14 cellular contexts compared by ENCODE assay signal in genomic region chrX:136199365-136199764, GRCh38. TPM values are rescaled to one million over a fixed set of nuclear protein-coding genes. Genes with fewer than 3 reads are reported as not detected.
A peak's percentile ranks its signal among the peaks of the same experiment; 100 is the strongest.
DNase-seq lines count a peak whose midpoint lies in the region; ATAC-seq and TF ChIP-seq lines count a peak whose summit lies in the region.
"Had no signal": no experiment of that assay in that cellular context is flagged by ENCODE, and none has a peak within 500 bp of the region (broad histone marks: within the 10 kb centered on the region; RNA-seq: fewer than 3 reads in every experiment).

No MANE protein-coding gene starts in this region.

- no peak for ATAC-seq in stimulated activated naive B cell treated with anti-CD40 and anti-IgM and Interleukin-4, amounts not matched to agents 10 μg/mL and 1 μg/mL and 100 μg/mL, for 72 hours (replicated peaks)

- peaks cover 0 to 46% (median 21%) of the 10 kb centered on the region in 4 donors for H3K4me1 ChIP-seq in sigmoid colon
- H3K4me1 ChIP-seq: neural progenitor cell had no signal

- peak in 1 of 4 donors; percentile 11 for TF ChIP-seq EP300 in sigmoid colon (IDR thresholded peaks at IDR 0.05)

- H3K4me3 Mint-ChIP-seq in activated T-cell treated with anti-CD3 and anti-CD28 coated beads, Interleukin-2, amount 50 U/mL, for 24 hours = no peak overlapping the region
- H3K4me3 Mint-ChIP-seq in stimulated activated naive B cell treated with anti-CD40 and anti-IgM and Interleukin-4, amounts not matched to agents 10 μg/mL and 1 μg/mL and 100 μg/mL, for 72 hours = no peak overlapping the region
- no peak overlapping the region for H3K4me3 Mint-ChIP-seq in activated naive CD8-positive, alpha-beta T cell treated with anti-CD3 and anti-CD28 coated beads for 36 hours
- H3K4me3 Mint-ChIP-seq: neural progenitor cell had no signal

- intact Hi-C loops in sigmoid colon (cut with DNase I) = loop anchor here (2.0 kb wide), 1 partner anchor 31 kb away; no protein-coding TSS in a partner anchor

- H3K27me3 ChIP-seq in BJ (ENCODE audit: control insufficient read depth, insufficient read depth, low read length) (no peaks in the 10 kb centered on the region), sigmoid colon (no peaks in the 10 kb centered on the region)
- H3K27me3 ChIP-seq: neural progenitor cell had no signal

- H3K36me3 Mint-ChIP-seq in activated T-cell treated with anti-CD3 and anti-CD28 coated beads, Interleukin-2, amount 50 U/mL, for 24 hours (ENCODE audit: low read depth) = no peaks in the 10 kb centered on the region
- H3K36me3 Mint-ChIP-seq in stimulated activated naive B cell treated with anti-CD40 and anti-IgM and Interleukin-4, amounts not matched to agents 10 μg/mL and 1 μg/mL and 100 μg/mL, for 72 hours = peaks cover 0 to 2% of the 10 kb centered on the region in 2 donors
- no peaks in the 10 kb centered on the region for H3K36me3 Mint-ChIP-seq in activated naive CD8-positive, alpha-beta T cell treated with anti-CD3 and anti-CD28 coated beads for 36 hours

- no peaks in the 10 kb centered on the region for H3K9me3 Mint-ChIP-seq in activated T-cell treated with anti-CD3 and anti-CD28 coated beads, Interleukin-2, amount 50 U/mL, for 24 hours
- H3K9me3 Mint-ChIP-seq in stimulated activated naive B cell treated with anti-CD40 and anti-IgM and Interleukin-4, amounts not matched to agents 10 μg/mL and 1 μg/mL and 100 μg/mL, for 72 hours = no peaks in the 10 kb centered on the region
- H3K9me3 Mint-ChIP-seq in activated naive CD8-positive, alpha-beta T cell treated with anti-CD3 and anti-CD28 coated beads for 36 hours = no peaks in the 10 kb centered on the region

- H3K4me1 Mint-ChIP-seq in activated T-cell treated with anti-CD3 and anti-CD28 coated beads, Interleukin-2, amount 50 U/mL, for 24 hours (ENCODE audit: low read depth) = peaks cover 21% of the 10 kb centered on the region
- peaks cover 1% of the 10 kb centered on the region in 2 donors for H3K4me1 Mint-ChIP-seq in stimulated activated naive B cell treated with anti-CD40 and anti-IgM and Interleukin-4, amounts not matched to agents 10 μg/mL and 1 μg/mL and 100 μg/mL, for 72 hours
- H3K4me1 Mint-ChIP-seq in activated naive CD8-positive, alpha-beta T cell treated with anti-CD3 and anti-CD28 coated beads for 36 hours = peaks cover 12% of the 10 kb centered on the region

- peak overlapping the region; percentile 78 to 99 (median 95) for H3K27ac ChIP-seq in sigmoid colon
- H3K27ac ChIP-seq: neural progenitor cell had no signal

- CTCF ChIA-PET in BJ (lab: Yijun Ruan, JAX) = interaction anchor here (0.8 to 1.5 kb wide), 3 partner anchors 28 to 171 kb away, joined by 3 to 5 read pairs (median 5); no protein-coding TSS in a partner anchor

- H3K27ac Mint-ChIP-seq in activated T-cell treated with anti-CD3 and anti-CD28 coated beads, Interleukin-2, amount 50 U/mL, for 24 hours = no peak overlapping the region
- H3K27ac Mint-ChIP-seq in stimulated activated naive B cell treated with anti-CD40 and anti-IgM and Interleukin-4, amounts not matched to agents 10 μg/mL and 1 μg/mL and 100 μg/mL, for 72 hours = no peak overlapping the region
- no peak overlapping the region for H3K27ac Mint-ChIP-seq in activated naive CD8-positive, alpha-beta T cell treated with anti-CD3 and anti-CD28 coated beads for 36 hours
- H3K27ac Mint-ChIP-seq: neural progenitor cell had no signal

- peak in 1 of 2 donors; percentile 5 for TF ChIP-seq POLR2A in sigmoid colon (IDR thresholded peaks at IDR 0.05)

- DNase-seq in BJ (ENCODE audit: low read depth) (no peak), M059J (ENCODE audit: low read depth) (peak; percentile 74), fibroblast of gingiva (ENCODE audit: low read depth) (peak; percentile 49), sigmoid colon (no peak), putamen (ENCODE audit: low spot score) (no peak)
- DNase-seq in activated T-cell treated with anti-CD3 and anti-CD28 coated beads, Interleukin-2, amount 50 U/mL, for 24 hours = no peak
- no peak for DNase-seq in stimulated activated naive B cell treated with anti-CD40 and anti-IgM and Interleukin-4, amounts not matched to agents 10 μg/mL and 1 μg/mL and 100 μg/mL, for 72 hours
- DNase-seq in activated naive CD8-positive, alpha-beta T cell treated with anti-CD3 and anti-CD28 coated beads for 36 hours = no peak
- DNase-seq: activated gamma-delta T cell; DMS153; NCI-H2029; NK-92 treated with Interleukin-12 subunit alpha and Interleukin-12 subunit beta, amount 100 ng/mL, for 24 hours; small intestine had no signal

- H3K36me3 ChIP-seq in BJ (ENCODE audit: control insufficient read depth, insufficient read depth, low read length) (no peaks in the 10 kb centered on the region), sigmoid colon (no peaks in the 10 kb centered on the region)
- H3K36me3 ChIP-seq: neural progenitor cell had no signal

- peak overlapping the region; percentile 57 for H3K4me3 ChIP-seq in BJ (ENCODE audit: low read depth, low read length)
- peak overlapping the region; percentile 4 to 48 (median 44) for H3K4me3 ChIP-seq in sigmoid colon
- H3K4me3 ChIP-seq: neural progenitor cell had no signal

- H3K27me3 Mint-ChIP-seq in activated T-cell treated with anti-CD3 and anti-CD28 coated beads, Interleukin-2, amount 50 U/mL, for 24 hours = peaks cover 33% of the 10 kb centered on the region
- H3K27me3 Mint-ChIP-seq in stimulated activated naive B cell treated with anti-CD40 and anti-IgM and Interleukin-4, amounts not matched to agents 10 μg/mL and 1 μg/mL and 100 μg/mL, for 72 hours = no peaks in the 10 kb centered on the region
- no peaks in the 10 kb centered on the region for H3K27me3 Mint-ChIP-seq in activated naive CD8-positive, alpha-beta T cell treated with anti-CD3 and anti-CD28 coated beads for 36 hours

- 86 to 87% methylated on average over 4 of the region's 4 CpGs for WGBS in sigmoid colon, 2 donors

- TF ChIP-seq CTCF in BJ (IDR thresholded peaks at IDR 0.05; ENCODE audit: insufficient read depth, low read depth, low read length) = no peak
- TF ChIP-seq CTCF in sigmoid colon (IDR thresholded peaks at IDR 0.05) = no peak

- POLR2A ChIA-PET in BJ (lab: Charles Lee) = no interaction called here

- no peaks in the 10 kb centered on the region for H3K9me3 ChIP-seq in sigmoid colon

RNA-seq across cellular contexts. Expression of gene MAP7D3, which starts 51.8 kb away (rescaled TPM):
- polyA plus RNA-seq in BJ (2011; rRNA removed) (15.7 and 17.5 TPM in 2 replicates), sigmoid colon (1 to 10 TPM in 2 of 3 donors, under 1 TPM in 1; 0.92 to 3.6 (median 3.0) TPM)
- 13.1 and 13.3 TPM in 2 replicates for polyA minus RNA-seq in BJ (2011; rRNA and poly(A)+ RNA removed)
- total RNA-seq in M059J (2014; rRNA removed; shearing (Covaris generic)) = 28.1 and 38.8 TPM in 2 replicates
- total RNA-seq in sigmoid colon = 10 to 100 TPM; 11.3 to 21.0 (median 14.2) TPM
- total RNA-seq in activated naive CD8-positive, alpha-beta T cell treated with anti-CD3 and anti-CD28 coated beads for 36 hours = 10 to 100 TPM; 17.8 to 17.9 TPM

RNA-seq across cellular contexts. Expression of gene FHL1, which starts 52.0 kb away (rescaled TPM):
- polyA plus RNA-seq in BJ (2011; rRNA removed) = 1,198 and 1,251 TPM in 2 replicates
- 745 and 1,379 TPM in 2 replicates for polyA minus RNA-seq in BJ (2011; rRNA and poly(A)+ RNA removed)
- 828 and 1,058 TPM in 2 replicates for total RNA-seq in M059J (2014; rRNA removed; shearing (Covaris generic))
- total RNA-seq in sigmoid colon = 1,000 to 10,000 TPM in 3 of 4 donors, 100 to 1,000 TPM in 1; 701 to 1,465 (median 1,246) TPM
- 10 to 100 TPM; 27.0 to 73.3 (median 42.2) TPM for polyA plus RNA-seq in sigmoid colon
- 10 to 100 TPM; 12.0 to 15.5 TPM for total RNA-seq in activated naive CD8-positive, alpha-beta T cell treated with anti-CD3 and anti-CD28 coated beads for 36 hours

Comparison
In these comparisons a context has a peak if more than half of its experiments do, and no peak if none do; other contexts are left out.
1. DNase-seq: peak in M059J (single experiment) and fibroblast of gingiva (single experiment); none in BJ (single experiment), sigmoid colon (single experiment), activated T-cell treated with anti-CD3 and anti-CD28 coated beads, Interleukin-2, amount 50 U/mL, for 24 hours (single experiment), putamen (single experiment), stimulated activated naive B cell treated with anti-CD40 and anti-IgM and Interleukin-4, amounts not matched to agents 10 μg/mL and 1 μg/mL and 100 μg/mL, for 72 hours (single experiment) and activated naive CD8-positive, alpha-beta T cell treated with anti-CD3 and anti-CD28 coated beads for 36 hours (single experiment).
2. RNA of gene FHL1, which starts 52.0 kb away (total RNA-seq): 701 to 1,465 TPM in sigmoid colon and 828 to 1,058 TPM in M059J; 12.0 to 15.5 TPM in activated naive CD8-positive, alpha-beta T cell treated with anti-CD3 and anti-CD28 coated beads for 36 hours; every median in the first group is over 10 times any median in the second.